Comparison of ENCODE assay signal across 9 cellular contexts in the genomic region with DNA sequence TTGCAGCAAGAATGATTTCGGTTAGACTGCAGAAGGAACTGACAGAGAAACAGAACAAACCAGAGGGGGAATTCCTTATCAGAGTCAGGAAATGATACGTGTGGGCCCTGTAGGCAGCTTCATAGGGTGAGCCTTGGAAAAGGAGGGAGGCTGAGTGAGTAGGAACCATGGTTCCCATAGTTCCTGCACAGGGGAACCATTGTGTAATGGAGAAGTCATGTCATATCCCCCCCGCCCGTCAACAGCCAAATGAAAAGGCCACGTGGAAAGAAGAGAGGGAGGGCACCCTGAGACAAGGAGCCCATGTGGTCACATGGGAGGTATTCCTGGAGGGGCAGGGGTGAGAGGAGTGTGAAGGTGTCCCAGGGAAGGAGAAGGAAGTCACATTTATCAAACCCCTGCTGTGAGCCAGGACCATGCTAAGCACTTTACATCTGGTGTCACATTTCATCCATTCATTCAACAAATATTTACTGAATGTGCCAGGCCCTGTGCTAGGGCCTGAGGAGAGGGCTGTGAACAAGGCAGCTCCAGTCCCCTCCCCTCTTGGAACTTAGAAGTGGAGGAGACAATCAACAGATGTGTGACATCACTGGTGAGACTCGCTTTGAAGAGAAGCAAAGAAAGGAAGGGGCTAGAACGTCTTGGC. TPM values are rescaled to one million over a fixed set of nuclear protein-coding genes. Genes with fewer than 3 reads are reported as not detected.
A peak's percentile ranks its signal among the peaks of the same experiment; 100 is the strongest.
DNase-seq lines count a peak whose midpoint lies in the region; ATAC-seq, FAIRE-seq and TF ChIP-seq lines count a peak whose summit lies in the region.
"Had no signal": no experiment of that assay in that cellular context is flagged by ENCODE, and none has a peak within 500 bp of the region (broad histone marks: within the 10 kb centered on the region; RNA-seq: fewer than 3 reads in every experiment).

No MANE protein-coding gene starts in this region.

- DNase-seq in NCI-H146 (lab: John Stamatoyannopoulos, UW) (peak; percentile 13), NCI-H146 treated with DMSO at 0.1 percent for 48 hours (lab: John Stamatoyannopoulos, UW; ENCODE audit: unreplicated experiment) (no peak), RWPE1 (ENCODE audit: low spot score) (no peak), foreskin keratinocyte (peak in 1 of 2 donors; percentile 55), D721Med (ENCODE audit: insufficient read length, low spot score) (no peak), activated T-cell treated with anti-CD3 and anti-CD28 coated beads for 4 hours (no peak), NCI-H526 treated with DMSO at 0.1 percent for 48 hours (lab: John Stamatoyannopoulos, UW) (no peak)

- peak overlapping the region; percentile 30; the same call in 1 of the 2 replicates for H3K27ac ChIP-seq in RWPE1
- peak overlapping the region; percentile 61 for H3K27ac ChIP-seq in foreskin keratinocyte
- H3K27ac ChIP-seq: A549 had no signal

- POLR2A ChIA-PET in RWPE1 (lab: Yijun Ruan, JAX; ENCODE audit: low non-redundant PET) = no interaction called here

- peak; percentile 45 for ATAC-seq in foreskin keratinocyte
- ATAC-seq in stimulated activated memory B cell treated with anti-CD40 and anti-IgM and Interleukin-4, amounts not matched to agents 10 μg/mL and 1 μg/mL and 100 μg/mL, for 72 hours = no peak
- ATAC-seq: A549 had no signal

- H3K27ac Mint-ChIP-seq in stimulated activated memory B cell treated with anti-CD40 and anti-IgM and Interleukin-4, amounts not matched to agents 10 μg/mL and 1 μg/mL and 100 μg/mL, for 72 hours = peak overlapping the region; percentile 30

- H3K36me3 Mint-ChIP-seq in stimulated activated memory B cell treated with anti-CD40 and anti-IgM and Interleukin-4, amounts not matched to agents 10 μg/mL and 1 μg/mL and 100 μg/mL, for 72 hours = no peaks in the 10 kb centered on the region

- peaks cover 30% of the 10 kb centered on the region for H3K4me1 Mint-ChIP-seq in stimulated activated memory B cell treated with anti-CD40 and anti-IgM and Interleukin-4, amounts not matched to agents 10 μg/mL and 1 μg/mL and 100 μg/mL, for 72 hours

- TF ChIP-seq CTCF in RWPE1 (conservative IDR thresholded peaks at IDR 0.05; ENCODE audit: low read depth) (no peak), foreskin keratinocyte (conservative IDR thresholded peaks at IDR 0.05) (no peak), D721Med (IDR thresholded peaks at IDR 0.05; ENCODE audit: insufficient read depth, missing control alignments) (no peak)

- no peak for FAIRE-seq in D721Med (lab: Jason Lieb, UNC)
- FAIRE-seq: A549 had no signal

- no peaks in the 10 kb centered on the region for H3K9me3 Mint-ChIP-seq in stimulated activated memory B cell treated with anti-CD40 and anti-IgM and Interleukin-4, amounts not matched to agents 10 μg/mL and 1 μg/mL and 100 μg/mL, for 72 hours

- H3K4me3 Mint-ChIP-seq in stimulated activated memory B cell treated with anti-CD40 and anti-IgM and Interleukin-4, amounts not matched to agents 10 μg/mL and 1 μg/mL and 100 μg/mL, for 72 hours = no peak overlapping the region

- H3K27me3 Mint-ChIP-seq in stimulated activated memory B cell treated with anti-CD40 and anti-IgM and Interleukin-4, amounts not matched to agents 10 μg/mL and 1 μg/mL and 100 μg/mL, for 72 hours = no peaks in the 10 kb centered on the region

- no peaks in the 10 kb centered on the region for H3K27me3 ChIP-seq in foreskin keratinocyte

- CTCF ChIA-PET in RWPE1 (lab: Yijun Ruan, JAX) = interaction anchor here (0.6 kb wide), 1 partner anchor 105 kb away, joined by 5 read pairs; no protein-coding TSS in a partner anchor

- peaks cover 13% of the 10 kb centered on the region for H3K4me1 ChIP-seq in foreskin keratinocyte
- H3K4me1 ChIP-seq: A549 had no signal

RNA-seq across cellular contexts. Expression of gene FGR, which starts 15.7 kb away (rescaled TPM):
- total RNA-seq in foreskin keratinocyte = not detected in 2 replicates
- polyA plus RNA-seq in foreskin keratinocyte = 0.02 TPM in 1 of 2 replicates, not detected in the other
- polyA plus RNA-seq: A549 had no signal

RNA-seq across cellular contexts. Expression of gene IFI6, which starts 21.3 kb away (rescaled TPM):
- total RNA-seq in foreskin keratinocyte = 797 and 1,066 TPM in 2 replicates
- polyA plus RNA-seq in foreskin keratinocyte = 1,018 and 1,394 TPM in 2 replicates

RNA-seq across cellular contexts. Expression of gene AHDC1, which starts 46.7 kb away (rescaled TPM):
- total RNA-seq in foreskin keratinocyte = 12.1 and 14.8 TPM in 2 replicates
- 4.0 and 5.4 TPM in 2 replicates for polyA plus RNA-seq in foreskin keratinocyte
